ENCODE assay signal across 8 cellular contexts in genomic region chr22:38317995-38318715, GRCh38. TPM values are rescaled to one million over a fixed set of nuclear protein-coding genes. Genes with fewer than 3 reads are reported as not detected.
A peak's percentile ranks its signal among the peaks of the same experiment; 100 is the strongest.
DNase-seq lines count a peak whose midpoint lies in the region; ATAC-seq, FAIRE-seq and TF ChIP-seq lines count a peak whose summit lies in the region.

No MANE protein-coding gene starts in this region.

- H3K27ac ChIP-seq in AG04450 (ENCODE audit: low read depth, low read length) (peak overlapping the region; percentile 89), PC-9 (peak overlapping the region; percentile 80)

- peaks cover 44% of the 10 kb centered on the region for H3K4me1 ChIP-seq in PC-9 (replicated peaks; ENCODE audit: insufficient read depth)

- H3K36me3 Mint-ChIP-seq in central memory CD8-positive, alpha-beta T cell (ENCODE audit: insufficient read depth): peaks cover 12% of the 10 kb centered on the region
- peaks cover 3 to 14% of the 10 kb centered on the region in 2 donors for H3K36me3 Mint-ChIP-seq in stimulated activated naive B cell treated with anti-CD40 and anti-IgM and Interleukin-4, amounts not matched to agents 10 μg/mL and 1 μg/mL and 100 μg/mL, for 72 hours

- intact Hi-C loops in PC-9 (cut with micrococcal nuclease; ENCODE audit: unreplicated experiment): loop anchor here (2.0 to 10.0 kb wide), 2 partner anchors 189 to 387 kb away; partner anchors contain the start of genes DDX17, GTPBP1 and JOSD1

- CTCF ChIA-PET in AG04450 (lab: Charles Lee): no interaction called here
- CTCF ChIA-PET in PC-9 (lab: Charles Lee): interaction anchor here (0.5 to 1.3 kb wide), 3 partner anchors 13 to 28 kb away, joined by 3 to 10 read pairs (median 8); no protein-coding TSS in a partner anchor

- DNase-seq in AG04450 (ENCODE audit: low read depth, low spot score) (peak; percentile 52), H54 (ENCODE audit: insufficient read length, low spot score) (peak; percentile 95), PC-9 (peak; percentile 87 to 99), kidney glomerular epithelial cell (lab: John Stamatoyannopoulos, UW) (peak; percentile 93)
- no peak for DNase-seq in central memory CD8-positive, alpha-beta T cell (ENCODE audit: low spot score in 2 of 2)
- DNase-seq in stimulated activated naive B cell treated with anti-CD40 and anti-IgM and Interleukin-4, amounts not matched to agents 10 μg/mL and 1 μg/mL and 100 μg/mL, for 72 hours: no peak

- peak overlapping the region; percentile 85 for H3K27ac Mint-ChIP-seq in central memory CD8-positive, alpha-beta T cell (ENCODE audit: low read depth)
- peak overlapping the region; percentile 91 for H3K27ac Mint-ChIP-seq in stimulated activated naive B cell treated with anti-CD40 and anti-IgM and Interleukin-4, amounts not matched to agents 10 μg/mL and 1 μg/mL and 100 μg/mL, for 72 hours

- H3K27me3 Mint-ChIP-seq in central memory CD8-positive, alpha-beta T cell: no peaks in the 10 kb centered on the region
- no peaks in the 10 kb centered on the region for H3K27me3 Mint-ChIP-seq in stimulated activated naive B cell treated with anti-CD40 and anti-IgM and Interleukin-4, amounts not matched to agents 10 μg/mL and 1 μg/mL and 100 μg/mL, for 72 hours

- ATAC-seq in central memory CD8-positive, alpha-beta T cell (replicated peaks; ENCODE audit: extremely low read depth, poor library complexity, severe bottlenecking): no peak
- ATAC-seq in stimulated activated naive B cell treated with anti-CD40 and anti-IgM and Interleukin-4, amounts not matched to agents 10 μg/mL and 1 μg/mL and 100 μg/mL, for 72 hours (replicated peaks): no peak
- no peak for ATAC-seq in GM21390 (IDR thresholded peaks at IDR 0.05; ENCODE audit: unreplicated experiment)
- no peak for ATAC-seq in HG02759 (IDR thresholded peaks at IDR 0.05; ENCODE audit: unreplicated experiment)

- H3K27me3 ChIP-seq in AG04450 (ENCODE audit: control insufficient read depth, insufficient read depth, low read length) (no peaks in the 10 kb centered on the region), PC-9 (ENCODE audit: insufficient read depth, low read depth) (no peaks in the 10 kb centered on the region)

- H3K9me3 Mint-ChIP-seq in central memory CD8-positive, alpha-beta T cell: no peaks in the 10 kb centered on the region
- no peaks in the 10 kb centered on the region for H3K9me3 Mint-ChIP-seq in stimulated activated naive B cell treated with anti-CD40 and anti-IgM and Interleukin-4, amounts not matched to agents 10 μg/mL and 1 μg/mL and 100 μg/mL, for 72 hours

- H3F3A ChIP-seq in PC-9 (ENCODE audit: insufficient read depth, low read depth): peaks cover 46% of the 10 kb centered on the region

- peak overlapping the region; percentile 55 for H3K4me3 ChIP-seq in AG04450 (ENCODE audit: low read depth, low read length)
- H3K4me3 ChIP-seq in PC-9: peak overlapping the region; percentile 60

- H3K9me3 ChIP-seq in AG04450 (ENCODE audit: control insufficient read depth, insufficient read depth, low read length) (no peaks in the 10 kb centered on the region; the same call in 1 of the 2 replicates), PC-9 (ENCODE audit: insufficient read depth, low read depth) (no peaks in the 10 kb centered on the region)

- peaks cover 34% of the 10 kb centered on the region for H3K4me1 Mint-ChIP-seq in central memory CD8-positive, alpha-beta T cell
- H3K4me1 Mint-ChIP-seq in stimulated activated naive B cell treated with anti-CD40 and anti-IgM and Interleukin-4, amounts not matched to agents 10 μg/mL and 1 μg/mL and 100 μg/mL, for 72 hours: peaks cover 36 to 48% of the 10 kb centered on the region in 2 donors

- peaks cover 31% of the 10 kb centered on the region for H4K20me1 ChIP-seq in PC-9 (ENCODE audit: insufficient read depth)

- POLR2A ChIA-PET in AG04450 (lab: Yijun Ruan, JAX) (interaction anchor here (0.6 kb wide), 1 partner anchor 160 kb away, joined by 11 read pairs; no protein-coding TSS in a partner anchor), PC-9 (lab: Charles Lee; ENCODE audit: unreplicated experiment) (interaction anchor here (0.5 to 0.7 kb wide), 7 partner anchors 18 to 252 kb away, joined by 3 to 8 read pairs (median 5); partner anchors contain the start of gene DMC1)

- FAIRE-seq in H54 (lab: Jason Lieb, UNC): peak; percentile 74

- peaks cover 39% of the 10 kb centered on the region for H3K79me2 ChIP-seq in PC-9 (ENCODE audit: low read depth)

- peak overlapping the region; percentile 79 for H3K4me2 ChIP-seq in PC-9

- BruUV-seq in PC-9 (replicated peaks; lab: Mats Ljungman, UMichigan): no TSS peak

- TF ChIP-seq CTCF in AG04450 (IDR thresholded peaks at IDR 0.05; ENCODE audit: low read depth, low read length): no peak
- TF ChIP-seq CTCF in PC-9 (conservative IDR thresholded peaks at IDR 0.05): no peak

- H3K36me3 ChIP-seq in PC-9 (ENCODE audit: low read depth): 0 out of 2 replicates have a peak, but pooled peaks cover 9% of the 10 kb centered on the region

- no peaks in the 10 kb centered on the region for H3K9me2 ChIP-seq in PC-9 (ENCODE audit: insufficient read depth)

- no peak for TF ChIP-seq POLR2A in H54 (IDR thresholded peaks at IDR 0.05; ENCODE audit: low read depth, low read length)

- peak overlapping the region; percentile 81 for H2AFZ ChIP-seq in PC-9

- peak overlapping the region; percentile 80 for H3K4me3 Mint-ChIP-seq in central memory CD8-positive, alpha-beta T cell
- peak overlapping the region; percentile 87 to 90 for H3K4me3 Mint-ChIP-seq in stimulated activated naive B cell treated with anti-CD40 and anti-IgM and Interleukin-4, amounts not matched to agents 10 μg/mL and 1 μg/mL and 100 μg/mL, for 72 hours

RNA-seq across cellular contexts. Expression of gene CSNK1E, which starts 0.9 kb away (rescaled TPM):
- polyA plus RNA-seq in AG04450 (2011; rRNA removed): 109 and 128 TPM in 2 replicates
- 141 and 196 TPM in 2 replicates for polyA minus RNA-seq in AG04450 (2011; rRNA and poly(A)+ RNA removed)
- total RNA-seq in PC-9 (2021): 331 and 348 TPM in 2 replicates

RNA-seq across cellular contexts. Expression of gene TMEM184B, which starts 45.3 kb away (rescaled TPM):
- polyA plus RNA-seq in AG04450 (2011; rRNA removed): 36.8 and 37.2 TPM in 2 replicates
- polyA minus RNA-seq in AG04450 (2011; rRNA and poly(A)+ RNA removed): 33.8 and 40.5 TPM in 2 replicates
- total RNA-seq in PC-9 (2021): 185 and 192 TPM in 2 replicates

Comparison
In these comparisons a context has a peak if more than half of its experiments do, and no peak if none do; other contexts are left out.
1. DNase-seq: peak in AG04450 (single experiment), H54 (single experiment), PC-9 (2 of 2) and kidney glomerular epithelial cell (single experiment); none in central memory CD8-positive, alpha-beta T cell (0 of 2) and stimulated activated naive B cell treated with anti-CD40 and anti-IgM and Interleukin-4, amounts not matched to agents 10 μg/mL and 1 μg/mL and 100 μg/mL, for 72 hours (single experiment).